In the genomic region with DNA sequence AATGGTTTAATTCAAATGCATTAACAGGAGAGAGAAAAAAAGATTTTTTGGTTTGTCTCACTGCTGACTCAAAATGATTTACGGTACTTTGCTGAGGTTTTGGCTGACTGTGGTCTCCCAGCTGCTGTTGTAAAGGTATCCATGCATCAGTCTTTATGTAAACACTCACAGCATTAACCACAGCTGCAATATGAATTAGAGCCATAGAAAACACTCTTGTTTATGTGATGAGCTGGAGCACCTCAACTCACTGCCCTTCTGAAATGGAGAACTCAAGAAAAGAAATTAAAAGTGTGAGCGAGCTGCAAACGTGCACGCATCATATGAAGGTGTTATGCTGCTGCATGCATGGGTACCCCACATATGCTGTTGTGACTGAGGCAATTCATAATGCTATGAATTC, we compare ENCODE assay signal across 2 cellular contexts.
TF ChIP-seq lines count a peak whose summit lies in the region.

No MANE protein-coding gene starts in this region.

TF ChIP-seq in H1, 55 proteins besides CTCF, POLR2A, EP300 and RAD21 (continued from another document):
- no peak for TF ChIP-seq KDM1A (IDR thresholded peaks at IDR 0.05; ENCODE audit: borderline replicate concordance, low read length)
- no peak for TF ChIP-seq BACH1 (IDR thresholded peaks at IDR 0.05; ENCODE audit: low read length)
- no peak for TF ChIP-seq RXRA (IDR thresholded peaks at IDR 0.05; ENCODE audit: insufficient read depth, low read depth, low read length)
- TF ChIP-seq SIN3A (conservative IDR thresholded peaks at IDR 0.05 in 1 of 2, IDR thresholded peaks at IDR 0.05 in 1 of 2; ENCODE audit: low read depth in 1 of 2, low read length in 2 of 2) = no peak
- TF ChIP-seq HDAC6 (IDR thresholded peaks at IDR 0.05; ENCODE audit: low read depth, low read length) = no peak
- no peak for TF ChIP-seq NANOG (IDR thresholded peaks at IDR 0.05; ENCODE audit: insufficient read depth, low read depth, low read length, poor library complexity, severe bottlenecking)
- TF ChIP-seq CTBP2 (IDR thresholded peaks at IDR 0.05; ENCODE audit: borderline replicate concordance, insufficient read depth, insufficient read length, low read length) = no peak
- no peak for TF ChIP-seq POU5F1 (IDR thresholded peaks at IDR 0.05; ENCODE audit: low read depth, low read length)
- TF ChIP-seq, protein P1, sequence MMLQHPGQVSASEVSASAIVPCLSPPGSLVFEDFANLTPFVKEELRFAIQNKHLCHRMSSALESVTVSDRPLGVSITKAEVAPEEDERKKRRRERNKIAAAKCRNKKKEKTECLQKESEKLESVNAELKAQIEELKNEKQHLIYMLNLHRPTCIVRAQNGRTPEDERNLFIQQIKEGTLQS (IDR thresholded peaks at IDR 0.05; ENCODE audit: insufficient read depth, low read depth, low read length) = no peak

TF ChIP-seq in SK-N-SH, 30 proteins besides CTCF, POLR2A, EP300 and RAD21 (continued from another document):
- no peak for TF ChIP-seq FOXM1 (IDR thresholded peaks at IDR 0.05; ENCODE audit: low read depth)
- no peak for TF ChIP-seq FOXJ3 (CRISPR knock-in tag; IDR thresholded peaks at IDR 0.05)
- TF ChIP-seq POLR2AphosphoS5 (IDR thresholded peaks at IDR 0.05; ENCODE audit: low read depth, low read length) = no peak
- TF ChIP-seq, protein P2, sequence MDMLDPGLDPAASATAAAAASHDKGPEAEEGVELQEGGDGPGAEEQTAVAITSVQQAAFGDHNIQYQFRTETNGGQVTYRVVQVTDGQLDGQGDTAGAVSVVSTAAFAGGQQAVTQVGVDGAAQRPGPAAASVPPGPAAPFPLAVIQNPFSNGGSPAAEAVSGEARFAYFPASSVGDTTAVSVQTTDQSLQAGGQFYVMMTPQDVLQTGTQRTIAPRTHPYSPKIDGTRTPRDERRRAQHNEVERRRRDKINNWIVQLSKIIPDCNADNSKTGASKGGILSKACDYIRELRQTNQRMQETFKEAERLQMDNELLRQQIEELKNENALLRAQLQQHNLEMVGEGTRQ (IDR thresholded peaks at IDR 0.05; ENCODE audit: borderline replicate concordance, low read depth, low read length) = no peak
- TF ChIP-seq TEAD4 (IDR thresholded peaks at IDR 0.05; ENCODE audit: borderline replicate concordance, insufficient read depth) = no peak
- no peak for TF ChIP-seq NRF1 (IDR thresholded peaks at IDR 0.05; ENCODE audit: low read depth, low read length)
- TF ChIP-seq MXI1 (IDR thresholded peaks at IDR 0.05; ENCODE audit: low read depth, low read length) = no peak
